In the genomic region with DNA sequence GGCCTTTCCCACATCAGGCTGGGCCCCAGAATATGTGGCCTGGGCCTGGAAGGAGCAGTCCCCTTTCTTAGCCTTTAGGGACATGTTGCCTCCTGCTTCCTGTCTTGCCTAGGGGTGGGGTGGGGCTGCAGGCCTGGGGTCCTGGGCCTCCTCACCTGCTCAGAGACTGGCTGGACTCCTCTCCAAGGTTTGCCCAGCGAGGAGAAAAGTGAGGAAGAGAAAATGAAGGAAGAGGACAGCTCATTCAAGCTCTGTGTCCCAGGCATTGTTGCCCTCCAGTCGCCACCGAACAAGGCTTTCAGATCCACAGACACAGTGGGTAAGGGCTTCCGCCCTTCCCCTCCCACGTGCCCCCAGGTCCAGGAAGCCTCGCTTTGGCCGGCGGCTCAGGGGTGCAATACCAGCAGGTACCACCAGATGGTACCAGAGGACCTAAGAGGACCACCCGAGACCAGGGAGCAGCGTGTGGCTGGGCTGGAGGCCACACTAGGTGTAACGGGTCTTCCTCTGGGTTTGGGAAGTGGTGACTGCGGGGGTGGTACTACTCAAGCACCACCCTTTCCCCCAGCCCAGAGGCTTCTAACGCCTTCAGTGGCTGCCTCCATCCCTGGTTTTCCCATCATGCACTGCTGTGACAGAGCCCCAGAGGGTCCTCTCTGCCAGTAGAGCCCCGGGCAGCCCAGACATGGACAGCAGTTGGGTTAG, we compare ENCODE assay signal across 8 cellular contexts. TPM values are rescaled to one million over a fixed set of nuclear protein-coding genes. Genes with fewer than 3 reads are reported as not detected.
DNase-seq lines count a peak whose midpoint lies in the region; ATAC-seq and TF ChIP-seq lines count a peak whose summit lies in the region.

No MANE protein-coding gene starts in this region.

- H4K12ac ChIP-seq in trophoblast cell (ENCODE audit: low read depth, low read length) = no peak overlapping the region

- ATAC-seq in GM21423 (IDR thresholded peaks at IDR 0.05; ENCODE audit: unreplicated experiment) (peak; percentile 46), upper lobe of right lung (peak; percentile 83)

- H2BK120ac ChIP-seq in trophoblast cell (ENCODE audit: insufficient read depth, low read length, poor library complexity) = no peak overlapping the region

- H3K9ac ChIP-seq in trophoblast cell (ENCODE audit: low read length) = no peak overlapping the region

- peak overlapping the region; percentile 11 for H2AFZ ChIP-seq in trophoblast cell (ENCODE audit: insufficient read depth, low read length, poor library complexity)

- H3K79me2 ChIP-seq in trophoblast cell (ENCODE audit: control insufficient read depth, insufficient read depth, low read length, poor library complexity) = no peaks in the 10 kb centered on the region

- no peak overlapping the region for H2AK5ac ChIP-seq in trophoblast cell (ENCODE audit: low read length)

- peaks cover 2% of the 10 kb centered on the region for H3K79me1 ChIP-seq in trophoblast cell (ENCODE audit: low read length)

- no peak overlapping the region for H3K23ac ChIP-seq in trophoblast cell (ENCODE audit: low read length)

- H4K8ac ChIP-seq in trophoblast cell (ENCODE audit: low read depth, low read length) = no peak overlapping the region

- no CpG with 5 or more reads among the region's 14 CpGs for WGBS in trophoblast cell (ENCODE audit: extremely low coverage, insufficient coverage, insufficient read length)

- H3K4me2 ChIP-seq in trophoblast cell (ENCODE audit: low read length) = peak overlapping the region; percentile 47

- H3K36me3 ChIP-seq in trophoblast cell (ENCODE audit: control insufficient read depth in 1 of 2, insufficient read depth in 2 of 2, low read length in 2 of 2) = no peaks in the 10 kb centered on the region
- H3K36me3 ChIP-seq in upper lobe of right lung = no peaks in the 10 kb centered on the region

- H3K27me3 ChIP-seq in trophoblast cell (ENCODE audit: insufficient read depth, low read length) (no peaks in the 10 kb centered on the region), upper lobe of right lung (no peaks in the 10 kb centered on the region)

- intact Hi-C loops in upper lobe of right lung (cut with DNase I) = loop anchor here (10.0 kb wide), 1 partner anchor 109 kb away; no protein-coding TSS in a partner anchor

- H2BK12ac ChIP-seq in trophoblast cell (ENCODE audit: low read length) = no peak overlapping the region

- no peak overlapping the region for H3K4ac ChIP-seq in trophoblast cell (ENCODE audit: low read depth, low read length)

- H3K9me3 ChIP-seq in trophoblast cell (ENCODE audit: insufficient read depth, low read depth, low read length) (no peaks in the 10 kb centered on the region), upper lobe of right lung (no peaks in the 10 kb centered on the region)

- H2BK5ac ChIP-seq in trophoblast cell (ENCODE audit: low read depth, low read length, poor library complexity) = no peak overlapping the region

- TF ChIP-seq CTCF in upper lobe of right lung (IDR thresholded peaks at IDR 0.05) = peak; percentile 97

- peak; percentile 69 for DNase-seq in COLO829 (ENCODE audit: low spot score)
- DNase-seq in M059J (ENCODE audit: low read depth) = peak; percentile 77
- DNase-seq in SK-N-DZ (ENCODE audit: low spot score) = peak; percentile 82
- peak; percentile 85 for DNase-seq in activated naive CD4-positive, alpha-beta T cell treated with Interleukin-2 at 50 U/mL for 16 hours
- peak; percentile 57 for DNase-seq in globus pallidus (ENCODE audit: low spot score)
- peak; percentile 72 to 90 for DNase-seq in trophoblast cell
- DNase-seq in upper lobe of right lung = peak; percentile 90

- no peak overlapping the region for H3K18ac ChIP-seq in trophoblast cell (ENCODE audit: low read length)

- H3K27ac ChIP-seq in trophoblast cell (ENCODE audit: low read depth, low read length) (no peak overlapping the region), upper lobe of right lung (peak overlapping the region; percentile 47)

- H3K4me1 ChIP-seq in trophoblast cell (ENCODE audit: control insufficient read depth in 1 of 2, insufficient read depth in 2 of 2, low read length in 2 of 2) (peaks cover 7 to 11% of the 10 kb centered on the region in 2 experiments), upper lobe of right lung (peaks cover 22% of the 10 kb centered on the region)

- no peak overlapping the region for H4K91ac ChIP-seq in trophoblast cell (ENCODE audit: low read depth, low read length)

- no peak overlapping the region for H3K14ac ChIP-seq in trophoblast cell (ENCODE audit: low read length)

- H3K4me3 ChIP-seq in trophoblast cell (ENCODE audit: low read depth, low read length) (no peak overlapping the region), upper lobe of right lung (peak overlapping the region; percentile 14)

RNA-seq across cellular contexts. Expression of a gene that starts 5.5 kb away (rescaled TPM):
- total RNA-seq in M059J (2014; rRNA removed; shearing (Covaris generic)) = 34.0 and 43.7 TPM in 2 replicates
- 28.7 and 29.1 TPM in 2 replicates for polyA plus RNA-seq in SK-N-DZ (2014; cell fraction: cytosol; rRNA removed)
- polyA plus RNA-seq in SK-N-DZ (2014; cell fraction: nucleus; rRNA removed) = 28.0 and 29.4 TPM in 2 replicates
- 10.7 TPM in 2 replicates for polyA plus RNA-seq in trophoblast cell (2013)
- total RNA-seq in upper lobe of right lung = 19.1 TPM

RNA-seq across cellular contexts. Expression of a gene that starts 35.6 kb away (rescaled TPM):
- total RNA-seq in M059J (2014; rRNA removed; shearing (Covaris generic)) = 21.9 and 40.3 TPM in 2 replicates
- not detected in 2 replicates for polyA plus RNA-seq in SK-N-DZ (2014; cell fraction: cytosol; rRNA removed)
- 0.06 TPM in 1 of 2 replicates, not detected in the other for polyA plus RNA-seq in SK-N-DZ (2014; cell fraction: nucleus; rRNA removed)
- 4.9 and 5.1 TPM in 2 replicates for polyA plus RNA-seq in trophoblast cell (2013)
- 111 TPM for total RNA-seq in upper lobe of right lung
